ENCODE assay signal across 29 cellular contexts in the genomic region with DNA sequence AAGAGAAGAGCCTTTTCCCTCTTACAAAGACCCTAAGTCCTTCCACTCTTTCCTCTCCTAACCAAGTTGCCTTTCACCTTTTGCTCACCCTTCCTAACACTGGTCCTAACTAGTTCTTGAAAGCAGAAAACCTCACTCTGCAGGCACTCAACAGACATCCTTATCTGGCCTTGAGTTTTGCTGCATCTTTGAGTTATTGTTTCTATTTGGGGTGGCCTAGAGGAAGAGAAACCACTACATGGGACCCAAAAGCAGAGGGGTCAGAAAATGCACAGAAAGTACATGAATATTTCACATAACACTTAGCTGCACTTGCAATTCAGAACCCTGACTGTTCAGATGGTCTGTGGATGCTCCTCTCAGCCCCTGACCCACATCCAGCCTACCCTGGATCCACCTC.
DNase-seq lines count a peak whose midpoint lies in the region; ATAC-seq and TF ChIP-seq lines count a peak whose summit lies in the region.
"Had no signal": no experiment of that assay in that cellular context is flagged by ENCODE, and none has a peak within 500 bp of the region (broad histone marks: within the 10 kb centered on the region; RNA-seq: fewer than 3 reads in every experiment).

No MANE protein-coding gene starts in this region.

- POLR2A ChIA-PET in activated CD4-positive, alpha-beta T cell treated with anti-CD3 and anti-CD28 coated beads for 36 hours (lab: Charles Lee) = no interaction called here
- POLR2A ChIA-PET in T-cell (lab: Charles Lee) = interaction anchor here in 1 of 2 donors (0.5 kb wide), 1 partner anchor 217 kb away, joined by 3 read pairs; no protein-coding TSS in a partner anchor

- CTCF ChIA-PET in activated CD4-positive, alpha-beta T cell treated with anti-CD3 and anti-CD28 coated beads for 36 hours (lab: Charles Lee) = interaction anchor here (0.5 to 1.4 kb wide), 8 partner anchors 13 to 549 kb away, joined by 3 to 5 read pairs (median 4); no protein-coding TSS in a partner anchor
- CTCF ChIA-PET in T-cell (lab: Charles Lee) = interaction anchor here (0.6 to 0.7 kb wide), 4 partner anchors 49 to 523 kb away, joined by 3 to 5 read pairs (median 4); no protein-coding TSS in a partner anchor

- DNase-seq in activated CD4-positive, alpha-beta T cell treated with anti-CD3 and anti-CD28 coated beads for 36 hours = no peak
- no peak for DNase-seq in activated CD4-positive, alpha-beta T cell treated with anti-CD3 and anti-CD28 coated beads for 48 hours
- DNase-seq in T-cell (no peak), natural killer cell (no peak), H4 (ENCODE audit: low spot score) (no peak), NOMO-1 treated with dmso at 0.1 percent for 144 hours (lab: John Stamatoyannopoulos, UW; ENCODE audit: unreplicated experiment) (no peak)
- DNase-seq: activated CD4-positive, alpha-beta T cell treated with anti-CD3 and anti-CD28 coated beads, Interleukin-2, amount 10 ng/mL, durations not matched to agents 24 days and 14 days; activated T-cell treated with anti-CD3 and anti-CD28 coated beads, Interleukin-2, amount 50 U/mL, for 48 hours; adrenal gland; C1 segment of cervical spinal cord; central memory CD4-positive, alpha-beta T cell; erythroblast; HCEC 1CT; Kasumi-1; left lung; mesenchymal stem cell; NCI-H1436; NCI-H2081 treated with DMSO at 0.1 percent for 48 hours; NCI-H2227 treated with DMSO at 0.1 percent for 48 hours; NCI-H526 treated with DMSO at 0.1 percent for 48 hours; nucleus accumbens; psoas muscle; SHP77; stimulated activated CD4-positive, alpha-beta T cell treated with anti-CD3 and anti-CD28 coated beads, Interleukin-4, amount 100 ng/mL, for 24 hours; transverse colon had no signal

- no peaks in the 10 kb centered on the region for H3K36me3 Mint-ChIP-seq in activated CD4-positive, alpha-beta T cell treated with anti-CD3 and anti-CD28 coated beads for 36 hours (ENCODE audit: low read depth)
- H3K36me3 Mint-ChIP-seq in T-cell (no peaks in the 10 kb centered on the region), natural killer cell (no peaks in the 10 kb centered on the region)

- TF ChIP-seq CTCF in natural killer cell (IDR thresholded peaks at IDR 0.05) = no peak

- no peak overlapping the region for H3K4me3 Mint-ChIP-seq in activated CD4-positive, alpha-beta T cell treated with anti-CD3 and anti-CD28 coated beads for 36 hours
- H3K4me3 Mint-ChIP-seq in T-cell (peak overlapping the region in 1 of 3 donors; percentile 39), natural killer cell (peak overlapping the region; percentile 72)
- H3K4me3 Mint-ChIP-seq: activated CD4-positive, alpha-beta T cell treated with anti-CD3 and anti-CD28 coated beads, Interleukin-2, amount 10 ng/mL, durations not matched to agents 24 days and 14 days had no signal

- intact Hi-C loops in activated CD4-positive, alpha-beta T cell treated with anti-CD3 and anti-CD28 coated beads for 36 hours (cut with DNase I, micrococcal nuclease) = no loop called here
- intact Hi-C loops in natural killer cell (cut with micrococcal nuclease) = no loop called here

- H3K9me3 Mint-ChIP-seq in activated CD4-positive, alpha-beta T cell treated with anti-CD3 and anti-CD28 coated beads for 36 hours (ENCODE audit: low read depth) = no peaks in the 10 kb centered on the region
- H3K9me3 Mint-ChIP-seq in T-cell = no peaks in the 10 kb centered on the region
- peaks cover 0 to 2% of the 10 kb centered on the region in 2 donors for H3K9me3 Mint-ChIP-seq in natural killer cell
- H3K9me3 Mint-ChIP-seq: activated CD4-positive, alpha-beta T cell treated with anti-CD3 and anti-CD28 coated beads, Interleukin-2, amount 10 ng/mL, durations not matched to agents 24 days and 14 days had no signal

- H3K4me1 Mint-ChIP-seq in activated CD4-positive, alpha-beta T cell treated with anti-CD3 and anti-CD28 coated beads for 36 hours = peaks cover 47% of the 10 kb centered on the region
- H3K4me1 Mint-ChIP-seq in T-cell (peaks cover 72 to 84% (median 73%) of the 10 kb centered on the region in 3 donors), natural killer cell (peaks cover 87 to 90% of the 10 kb centered on the region in 2 donors)

- no peak for ATAC-seq in activated CD4-positive, alpha-beta T cell treated with anti-CD3 and anti-CD28 coated beads for 36 hours
- peak; percentile 67 for ATAC-seq in GM18867 (IDR thresholded peaks at IDR 0.05; ENCODE audit: unreplicated experiment)
- no peak for ATAC-seq in T-cell (replicated peaks in 1 of 4)
- no peak for ATAC-seq in natural killer cell
- no peak for ATAC-seq in GM19455 (IDR thresholded peaks at IDR 0.05; ENCODE audit: unreplicated experiment)
- ATAC-seq: left lung, Panc1, psoas muscle, sciatic nerve had no signal

- peak overlapping the region; percentile 29 for H3K27ac Mint-ChIP-seq in activated CD4-positive, alpha-beta T cell treated with anti-CD3 and anti-CD28 coated beads for 36 hours
- H3K27ac Mint-ChIP-seq in T-cell (peak overlapping the region; percentile 72 to 85), natural killer cell (peak overlapping the region; percentile 84 to 86)
- H3K27ac Mint-ChIP-seq: activated CD4-positive, alpha-beta T cell treated with anti-CD3 and anti-CD28 coated beads, Interleukin-2, amount 10 ng/mL, durations not matched to agents 24 days and 14 days had no signal

- H3K27me3 Mint-ChIP-seq in activated CD4-positive, alpha-beta T cell treated with anti-CD3 and anti-CD28 coated beads for 36 hours = no peaks in the 10 kb centered on the region
- H3K27me3 Mint-ChIP-seq in T-cell = peaks cover 0 to 2% of the 10 kb centered on the region in 2 donors
- H3K27me3 Mint-ChIP-seq in natural killer cell (ENCODE audit: low read depth in 2 of 2) = no peaks in the 10 kb centered on the region

Comparison
In these comparisons a context has a peak if more than half of its experiments do, and no peak if none do; other contexts are left out.
1. H3K27ac Mint-ChIP-seq: peak in every context shown above with its lines; median percentile 85 in natural killer cell; 78 in T-cell; 29 in activated CD4-positive, alpha-beta T cell treated with anti-CD3 and anti-CD28 coated beads for 36 hours.